In the genomic region with DNA sequence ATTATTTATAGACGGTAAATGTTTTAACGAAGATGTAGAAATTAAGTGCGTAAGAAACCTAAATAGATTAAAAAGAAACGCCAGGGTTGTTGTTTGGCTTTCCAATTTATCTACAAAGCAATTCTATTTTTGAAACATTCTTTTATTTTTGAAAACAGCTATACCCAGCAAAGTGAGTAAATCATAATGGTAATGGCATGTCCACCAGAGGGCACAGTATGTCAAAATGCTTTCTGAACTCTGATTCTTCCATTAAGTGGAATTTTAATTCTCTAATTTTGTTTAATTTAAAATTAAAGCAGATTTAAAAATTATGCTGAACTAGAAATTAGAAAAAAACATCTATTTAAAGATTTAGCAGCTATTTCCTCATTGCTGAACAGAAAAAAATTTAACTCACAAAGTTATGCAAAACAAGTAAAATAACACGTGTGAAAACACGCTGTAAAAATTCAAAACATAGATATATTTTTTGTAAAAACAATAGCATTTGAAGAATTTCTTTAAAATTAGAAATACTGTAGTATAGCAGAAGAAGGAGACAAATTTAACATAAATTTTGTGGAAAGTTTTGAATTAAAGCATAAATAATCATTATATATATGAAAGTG, we compare ENCODE assay signal across 10 cellular contexts. TPM values are rescaled to one million over a fixed set of nuclear protein-coding genes. Genes with fewer than 3 reads are reported as not detected.
DNase-seq lines count a peak whose midpoint lies in the region; ATAC-seq and TF ChIP-seq lines count a peak whose summit lies in the region.
"Had no signal": no experiment of that assay in that cellular context is flagged by ENCODE, and none has a peak within 500 bp of the region (broad histone marks: within the 10 kb centered on the region; RNA-seq: fewer than 3 reads in every experiment).

No MANE protein-coding gene starts in this region.

- H3K27ac ChIP-seq in adrenal gland (no peak overlapping the region), left lung (no peak overlapping the region)

- H3K4me3 Mint-ChIP-seq in activated T-cell treated with anti-CD3 and anti-CD28 coated beads, Interleukin-2, amount 50 U/mL, for 72 hours, result no peak overlapping the region
- H3K4me3 Mint-ChIP-seq in natural killer cell, result no peak overlapping the region

- H3K4me1 Mint-ChIP-seq in activated T-cell treated with anti-CD3 and anti-CD28 coated beads, Interleukin-2, amount 50 U/mL, for 72 hours (ENCODE audit: low read depth), result no peaks in the 10 kb centered on the region
- H3K4me1 Mint-ChIP-seq in natural killer cell, result no peaks in the 10 kb centered on the region

- H3K27me3 Mint-ChIP-seq in activated T-cell treated with anti-CD3 and anti-CD28 coated beads, Interleukin-2, amount 50 U/mL, for 72 hours (ENCODE audit: low read depth), result no peaks in the 10 kb centered on the region
- H3K27me3 Mint-ChIP-seq in natural killer cell (ENCODE audit: low read depth in 2 of 2), result no peaks in the 10 kb centered on the region

- no peaks in the 10 kb centered on the region for H3K36me3 Mint-ChIP-seq in activated T-cell treated with anti-CD3 and anti-CD28 coated beads, Interleukin-2, amount 50 U/mL, for 72 hours (ENCODE audit: insufficient read depth in 2 of 2)
- no peaks in the 10 kb centered on the region for H3K36me3 Mint-ChIP-seq in natural killer cell

- H3K4me1 ChIP-seq in adrenal gland (replicated peaks in 1 of 2), result no peaks in the 10 kb centered on the region
- peaks cover 0 to 4% of the 10 kb centered on the region in 2 donors for H3K4me1 ChIP-seq in left lung

- 73 to 79% (median 76%) methylated on average over 6 of the region's 6 CpGs for WGBS in adrenal gland, 4 donors

- DNase-seq in BJ (ENCODE audit: low read depth), result no peak
- peak; percentile 79 for DNase-seq in HT-29 (ENCODE audit: low spot score)
- DNase-seq in adrenal gland, result peak in 1 of 7 donors; percentile 11
- DNase-seq in left lung, result no peak
- DNase-seq in activated T-cell treated with anti-CD3 and anti-CD28 coated beads, Interleukin-2, amount 50 U/mL, for 72 hours, result no peak
- DNase-seq in natural killer cell, result no peak
- DNase-seq in 8988T, result no peak
- DNase-seq in NCI-H1048 (lab: John Stamatoyannopoulos, UW), result no peak
- DNase-seq: activated CD4-positive, alpha-beta T cell treated with anti-CD3 and anti-CD28 coated beads, Interleukin-2, amount 50 U/mL, for 48 hours had no signal

- H3K4me3 ChIP-seq in BJ (ENCODE audit: low read depth, low read length) (no peak overlapping the region), adrenal gland (no peak overlapping the region), left lung (no peak overlapping the region)

- H3K9me3 ChIP-seq in adrenal gland (replicated peaks in 1 of 3) (no peaks in the 10 kb centered on the region), left lung (peaks cover 0 to 3% of the 10 kb centered on the region in 2 donors)

- H3K9me3 Mint-ChIP-seq in activated T-cell treated with anti-CD3 and anti-CD28 coated beads, Interleukin-2, amount 50 U/mL, for 72 hours, result no peaks in the 10 kb centered on the region
- no peaks in the 10 kb centered on the region for H3K9me3 Mint-ChIP-seq in natural killer cell

- no peak for TF ChIP-seq POLR2A in adrenal gland (IDR thresholded peaks at IDR 0.05)

- TF ChIP-seq CTCF in BJ (IDR thresholded peaks at IDR 0.05; ENCODE audit: insufficient read depth, low read depth, low read length) (peak; percentile 62), adrenal gland (IDR thresholded peaks at IDR 0.05) (peak; percentile 22 to 41 (median 31)), left lung (IDR thresholded peaks at IDR 0.05) (peak; percentile 16 to 31), natural killer cell (IDR thresholded peaks at IDR 0.05) (no peak)

- H3K27me3 ChIP-seq in BJ (ENCODE audit: control insufficient read depth, insufficient read depth, low read length) (no peaks in the 10 kb centered on the region), adrenal gland (no peaks in the 10 kb centered on the region), left lung (no peaks in the 10 kb centered on the region)

- H3K36me3 ChIP-seq in BJ (ENCODE audit: control insufficient read depth, insufficient read depth, low read length), result no peaks in the 10 kb centered on the region
- H3K36me3 ChIP-seq in adrenal gland (replicated peaks in 1 of 2), result no peaks in the 10 kb centered on the region
- no peaks in the 10 kb centered on the region for H3K36me3 ChIP-seq in left lung

- intact Hi-C loops in adrenal gland (cut with DNase I) (loop anchor here in 1 of 2 donors (10.0 kb wide), 1 partner anchor 51 kb away; no protein-coding TSS in a partner anchor), left lung (cut with DNase I) (loop anchor here in 1 of 2 donors (10.0 kb wide), 1 partner anchor 61 kb away; no protein-coding TSS in a partner anchor), natural killer cell (cut with micrococcal nuclease) (no loop called here)

- ATAC-seq in left lung (no peak), natural killer cell (no peak)
- ATAC-seq in activated T-cell treated with anti-CD3 and anti-CD28 coated beads, Interleukin-2, amount 50 U/mL, for 72 hours (replicated peaks in 1 of 2), result no peak

- CTCF ChIA-PET in BJ (lab: Yijun Ruan, JAX), result interaction anchor here (0.6 to 5.3 kb wide), 8 partner anchors 9 to 541 kb away, joined by 3 to 37 read pairs (median 4); no protein-coding TSS in a partner anchor

- no peak overlapping the region for H3K27ac Mint-ChIP-seq in activated T-cell treated with anti-CD3 and anti-CD28 coated beads, Interleukin-2, amount 50 U/mL, for 72 hours
- H3K27ac Mint-ChIP-seq in natural killer cell, result no peak overlapping the region

- POLR2A ChIA-PET in BJ (lab: Charles Lee), result no interaction called here

RNA-seq across cellular contexts. Expression of a gene that starts 26.5 kb away (rescaled TPM):
- polyA plus RNA-seq in BJ (2011; rRNA removed) (not detected in 2 replicates), adrenal gland (under 1 TPM; 0.07 to 0.18 (median 0.08) TPM)
- not detected in 2 replicates for polyA minus RNA-seq in BJ (2011; rRNA and poly(A)+ RNA removed)
- total RNA-seq in HT-29 (2014; rRNA removed; shearing (Covaris generic)), result 2.3 and 3.9 TPM in 2 replicates
- total RNA-seq in adrenal gland (under 1 TPM in 1 of 8 donors, not detected in 7; 0.23 TPM), left lung (1 to 10 TPM; 1.3 to 2.2 TPM), natural killer cell (under 1 TPM in 1 of 3 donors, not detected in 2; 0.08 TPM)
- under 1 TPM in 1 of 2 donors, not detected in 1; 0.07 TPM for total RNA-seq in activated T-cell treated with anti-CD3 and anti-CD28 coated beads, Interleukin-2, amount 50 U/mL, for 72 hours
- polyA plus RNA-seq: neural cell had no signal
